ENCODE assay signal across 8 cellular contexts in genomic region chr10:122051609-122052385, GRCh38.
DNase-seq lines count a peak whose midpoint lies in the region; ATAC-seq, FAIRE-seq and TF ChIP-seq lines count a peak whose summit lies in the region.

No MANE protein-coding gene starts in this region.

- H3K4me1 Mint-ChIP-seq in activated naive CD8-positive, alpha-beta T cell treated with anti-CD3 and anti-CD28 coated beads for 36 hours: no peaks in the 10 kb centered on the region
- H3K4me1 Mint-ChIP-seq in natural killer cell: no peaks in the 10 kb centered on the region

- no peak overlapping the region for H3K27ac ChIP-seq in SK-N-MC

- no peak overlapping the region for H3K4me3 Mint-ChIP-seq in activated naive CD8-positive, alpha-beta T cell treated with anti-CD3 and anti-CD28 coated beads for 36 hours
- H3K4me3 Mint-ChIP-seq in natural killer cell: no peak overlapping the region

- no peak for ATAC-seq in natural killer cell
- no peak for ATAC-seq in GM18519 (IDR thresholded peaks at IDR 0.05; ENCODE audit: low FRiP score, unreplicated experiment)

- H3K9me3 Mint-ChIP-seq in activated naive CD8-positive, alpha-beta T cell treated with anti-CD3 and anti-CD28 coated beads for 36 hours: peaks cover 2% of the 10 kb centered on the region
- no peaks in the 10 kb centered on the region for H3K9me3 Mint-ChIP-seq in natural killer cell

- peaks cover 9% of the 10 kb centered on the region for H3K27me3 Mint-ChIP-seq in activated naive CD8-positive, alpha-beta T cell treated with anti-CD3 and anti-CD28 coated beads for 36 hours
- H3K27me3 Mint-ChIP-seq in natural killer cell (ENCODE audit: low read depth in 2 of 2): peaks cover 0 to 2% of the 10 kb centered on the region in 2 donors

- no peak overlapping the region for H3K4me3 ChIP-seq in SK-N-MC

- peak; percentile 35 for DNase-seq in H54 (ENCODE audit: insufficient read length, low spot score)
- peak; percentile 6 for DNase-seq in SK-N-MC (ENCODE audit: low read depth, low spot score)
- DNase-seq in foreskin melanocyte: peak; percentile 92
- DNase-seq in retina: peak; percentile 47
- DNase-seq in activated naive CD8-positive, alpha-beta T cell treated with anti-CD3 and anti-CD28 coated beads for 36 hours: no peak
- DNase-seq in GM12891 (ENCODE audit: insufficient read length, low spot score): no peak
- no peak for DNase-seq in natural killer cell

- H3K9ac ChIP-seq in SK-N-MC (ENCODE audit: insufficient read length): no peak overlapping the region

- H3K27ac Mint-ChIP-seq in activated naive CD8-positive, alpha-beta T cell treated with anti-CD3 and anti-CD28 coated beads for 36 hours: no peak overlapping the region
- no peak overlapping the region for H3K27ac Mint-ChIP-seq in natural killer cell

- TF ChIP-seq POLR2A in H54 (IDR thresholded peaks at IDR 0.05; ENCODE audit: low read depth, low read length): no peak
- no peak for TF ChIP-seq POLR2A in GM12891 (IDR thresholded peaks at IDR 0.05; ENCODE audit: low read depth, low read length)

- H3K9me3 ChIP-seq in SK-N-MC (ENCODE audit: low read depth, low read length): no peaks in the 10 kb centered on the region

- H3K36me3 Mint-ChIP-seq in activated naive CD8-positive, alpha-beta T cell treated with anti-CD3 and anti-CD28 coated beads for 36 hours: no peaks in the 10 kb centered on the region
- H3K36me3 Mint-ChIP-seq in natural killer cell: no peaks in the 10 kb centered on the region

- intact Hi-C loops in natural killer cell (cut with micrococcal nuclease): no loop called here

- no peaks in the 10 kb centered on the region for H3K36me3 ChIP-seq in SK-N-MC (ENCODE audit: insufficient read depth, low read length)

- no peak for TF ChIP-seq CTCF in natural killer cell (IDR thresholded peaks at IDR 0.05)

- FAIRE-seq in H54 (lab: Jason Lieb, UNC): no peak
- no peak for FAIRE-seq in GM12891 (lab: Jason Lieb, UNC)

TF ChIP-seq in GM12891, 5 proteins besides CTCF, POLR2A, EP300 and RAD21:
- TF ChIP-seq TAF1 (IDR thresholded peaks at IDR 0.05; ENCODE audit: low read depth, low read length) (no peak), SPI1 (IDR thresholded peaks at IDR 0.05; ENCODE audit: low read depth, low read length) (no peak), POU2F2 (IDR thresholded peaks at IDR 0.05; ENCODE audit: low read depth, low read length) (no peak)

Comparison
In these comparisons a context has a peak if more than half of its experiments do, and no peak if none do; other contexts are left out.
1. DNase-seq: peak in H54 (single experiment), SK-N-MC (single experiment), foreskin melanocyte (single experiment) and retina (single experiment); none in activated naive CD8-positive, alpha-beta T cell treated with anti-CD3 and anti-CD28 coated beads for 36 hours (single experiment), GM12891 (single experiment) and natural killer cell (single experiment).